In the genomic region with DNA sequence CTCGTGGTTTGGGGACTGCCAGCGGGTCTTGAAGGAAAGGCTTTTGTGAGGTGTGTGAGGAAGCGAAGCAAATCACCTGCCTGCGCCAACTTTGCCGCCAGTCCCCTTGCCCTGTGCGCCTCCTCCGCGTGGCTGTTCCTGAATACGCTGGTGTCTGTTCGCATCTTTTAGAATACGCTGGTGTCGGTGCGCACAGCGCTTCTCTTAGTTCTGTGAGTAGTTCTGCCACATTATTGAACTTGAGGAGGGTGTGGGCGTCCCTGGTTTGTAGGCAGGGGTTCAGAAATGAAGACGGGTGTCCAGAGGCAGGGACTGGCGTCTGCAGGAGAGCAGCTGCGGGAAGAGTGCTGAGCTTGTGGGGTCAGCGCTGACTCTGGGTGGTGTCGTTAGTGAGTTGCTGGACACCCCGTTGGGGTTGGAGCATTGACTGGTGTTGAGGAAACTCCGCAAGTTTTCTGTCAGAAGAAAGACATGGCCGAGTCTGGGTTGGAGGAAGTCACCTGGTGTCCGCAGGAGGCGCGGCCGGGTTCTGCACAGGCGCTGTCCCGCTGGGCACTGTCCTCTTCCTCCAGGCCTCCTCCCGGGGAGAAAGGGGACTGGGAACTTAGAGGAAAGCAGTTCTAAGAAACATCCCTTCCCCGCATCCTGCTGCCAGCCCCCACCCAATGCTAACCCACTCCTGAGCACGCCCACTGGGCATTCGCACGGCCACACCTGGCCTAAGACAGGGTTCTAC, we compare ENCODE assay signal across 8 cellular contexts.
DNase-seq lines count a peak whose midpoint lies in the region; TF ChIP-seq lines count a peak whose summit lies in the region.

No MANE protein-coding gene starts in this region.

- H3K4me3 ChIP-seq in HL-60 (replicated peaks; ENCODE audit: insufficient read depth, low read length) (peak overlapping the region; percentile 69), muscle layer of colon (ENCODE audit: low read depth in 1 of 2, low read length in 2 of 2) (peak overlapping the region; percentile 92 to 99), tibial artery (peak overlapping the region; percentile 83)

- H3K4me1 ChIP-seq in muscle layer of colon (ENCODE audit: insufficient read depth, low read length) (peaks cover 6% of the 10 kb centered on the region), tibial artery (peaks cover 0 to 13% (median 6%) of the 10 kb centered on the region in 4 donors)

- H3K27me3 ChIP-seq in HL-60 (ENCODE audit: insufficient read depth, poor library complexity, severe bottlenecking) (no peaks in the 10 kb centered on the region), muscle layer of colon (ENCODE audit: control insufficient read depth in 1 of 2, insufficient read depth in 2 of 2, low read length in 2 of 2) (no peaks in the 10 kb centered on the region), tibial artery (no peaks in the 10 kb centered on the region)

- peak overlapping the region; percentile 95 for H3K27ac ChIP-seq in HL-60 (replicated peaks)
- H3K27ac ChIP-seq in epithelial cell of prostate = peak overlapping the region; percentile 71
- peak overlapping the region; percentile 90 for H3K27ac ChIP-seq in muscle layer of colon (ENCODE audit: low read depth, low read length)
- peak overlapping the region; percentile 73 to 89 for H3K27ac ChIP-seq in tibial artery

- in situ Hi-C loops in GM18951 (cut with MboI; ENCODE audit: low sequenced_read_pairs, unreplicated experiment) = no loop called here

- peak; percentile 20 for TF ChIP-seq POLR2A in GM18951 (IDR thresholded peaks at IDR 0.05; ENCODE audit: extremely low read depth, insufficient read depth, insufficient read length)

- DNase-seq in AML-193 (lab: John Stamatoyannopoulos, UW) (peak; percentile 13 to 21), HL-60 (ENCODE audit: low read depth in 1 of 2, low spot score in 1 of 2) (peak; percentile 34 to 67), epithelial cell of prostate (ENCODE audit: low read depth, low spot score) (no peak), tibial artery (peak in 1 of 2 donors; percentile 67), NCI-H345 (lab: John Stamatoyannopoulos, UW) (no peak)
- peak; percentile 28 for DNase-seq in activated CD4-positive, alpha-beta T cell treated with anti-CD3 and anti-CD28 coated beads for 1 hour

- intact Hi-C loops in tibial artery (cut with DNase I; ENCODE audit: low total_unique reads) = no loop called here

- H3K9me3 ChIP-seq in muscle layer of colon (ENCODE audit: low read length) (no peaks in the 10 kb centered on the region), tibial artery (no peaks in the 10 kb centered on the region)

- peak overlapping the region; percentile 78 for H3K9ac ChIP-seq in muscle layer of colon (ENCODE audit: low read length)

- H3K36me3 ChIP-seq in muscle layer of colon (ENCODE audit: insufficient read depth, low read length) = peaks cover 15% of the 10 kb centered on the region
- H3K36me3 ChIP-seq in tibial artery = peaks cover 0 to 30% (median 22%) of the 10 kb centered on the region in 3 donors

- no peak for TF ChIP-seq CTCF in HL-60 (IDR thresholded peaks at IDR 0.05; ENCODE audit: insufficient read depth, low read length)
- TF ChIP-seq CTCF in tibial artery (IDR thresholded peaks at IDR 0.05) = no peak

Comparison
In these comparisons a context has a peak if more than half of its experiments do, and no peak if none do; other contexts are left out.
1. DNase-seq: peak in AML-193 (2 of 2), HL-60 (2 of 2) and activated CD4-positive, alpha-beta T cell treated with anti-CD3 and anti-CD28 coated beads for 1 hour (single experiment); none in epithelial cell of prostate (single experiment) and NCI-H345 (single experiment).
2. Peak in every context shown above with its lines, with median percentiles within 50 percentile points of each other: H3K27ac ChIP-seq and H3K4me3 ChIP-seq.